ENCODE assay signal across 31 cellular contexts in the genomic region with DNA sequence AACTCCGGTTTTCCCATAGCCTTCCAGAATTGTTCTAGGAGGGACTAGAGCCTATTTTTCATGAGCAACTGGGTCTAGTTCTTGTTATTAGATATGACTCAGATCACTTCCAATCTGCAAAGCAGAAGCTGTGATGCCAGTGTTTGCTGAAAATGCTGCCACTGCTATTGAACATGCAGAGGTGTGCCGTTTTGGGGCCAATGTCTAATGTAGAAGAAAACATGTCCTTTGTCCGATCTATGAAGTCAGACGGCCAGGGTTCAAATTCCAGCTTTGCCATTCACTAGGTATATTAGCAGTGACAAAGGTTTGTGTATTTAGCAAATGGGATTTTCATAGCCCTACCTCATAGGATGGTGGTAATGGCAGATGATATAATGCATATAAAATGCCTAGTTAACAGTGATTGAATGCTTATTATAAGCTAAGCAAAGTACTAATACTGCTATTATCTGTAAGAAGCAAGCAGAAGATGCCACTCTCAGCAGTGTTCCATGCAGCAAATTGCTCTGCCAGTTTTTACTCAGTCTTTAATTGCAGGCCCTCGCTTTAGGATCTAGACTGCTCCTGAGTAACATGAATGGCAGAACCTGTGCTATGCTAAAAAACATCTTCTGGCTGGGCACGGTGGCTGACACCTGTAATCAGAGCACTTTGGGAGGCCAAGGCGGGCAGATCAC. TPM values are rescaled to one million over a fixed set of nuclear protein-coding genes. Genes with fewer than 3 reads are reported as not detected.
DNase-seq lines count a peak whose midpoint lies in the region; ATAC-seq and TF ChIP-seq lines count a peak whose summit lies in the region.
"Had no signal": no experiment of that assay in that cellular context is flagged by ENCODE, and none has a peak within 500 bp of the region (broad histone marks: within the 10 kb centered on the region; RNA-seq: fewer than 3 reads in every experiment).

No MANE protein-coding gene starts in this region.

- no peak overlapping the region for H2BK5ac ChIP-seq in H9 (ENCODE audit: insufficient read length, low read length)

- intact Hi-C loops in body of pancreas (cut with DNase I) (no loop called here), stomach (cut with DNase I; ENCODE audit: low total_unique reads) (no loop called here)

- no peak overlapping the region for H3K9ac ChIP-seq in H9 (ENCODE audit: extremely low read depth, insufficient read length, low read length)
- H3K9ac ChIP-seq: neural progenitor cell had no signal

- no peak overlapping the region for H3K23ac ChIP-seq in H9 (ENCODE audit: insufficient read length, low read depth, low read length)

- WGBS in body of pancreas, 2 donors, result 49 to 56% methylated on average over 7 of the region's 7 CpGs
- WGBS in stomach, 5 donors, result 58 to 77% (median 61%) methylated on average over 7 of the region's 7 CpGs
- no CpG with 5 or more reads among the region's 7 CpGs for WGBS in H9 (ENCODE audit: extremely low coverage, insufficient read length, low lambda C conversion rate)

- H3K27ac ChIP-seq in body of pancreas (peak overlapping the region; percentile 32 to 54 (median 42)), stomach (peak overlapping the region in 4 of 5 donors; percentile 40 to 79 (median 60)), H9 (ENCODE audit: insufficient read length, low read depth, low read length) (no peak overlapping the region)
- H3K27ac ChIP-seq: heart left ventricle, neural progenitor cell, SJCRH30, testis had no signal

- H3K79me1 ChIP-seq in H9 (ENCODE audit: insufficient read depth, low read depth, low read length, poor library complexity, severe bottlenecking), result no peaks in the 10 kb centered on the region

- H3K4me2 ChIP-seq in H9 (ENCODE audit: insufficient read depth, insufficient read length, low read length), result no peak overlapping the region
- H3K4me2 ChIP-seq: neural progenitor cell had no signal

- no peak overlapping the region for H2BK20ac ChIP-seq in H9 (ENCODE audit: low read depth, low read length, poor library complexity, severe bottlenecking)

- ATAC-seq in body of pancreas, result no peak
- ATAC-seq in left lobe of liver, result peak; percentile 82
- ATAC-seq in HG02981 (IDR thresholded peaks at IDR 0.05; ENCODE audit: unreplicated experiment), result no peak
- ATAC-seq: CD8-positive, alpha-beta T cell; heart left ventricle had no signal

- H3K4me1 ChIP-seq in body of pancreas (peaks cover 42% of the 10 kb centered on the region), stomach (peaks cover 0 to 33% (median 16%) of the 10 kb centered on the region in 4 donors), H9 (ENCODE audit: insufficient read depth, low read length) (no peaks in the 10 kb centered on the region)
- H3K4me1 ChIP-seq: BE2C, SJCRH30 had no signal

- no peak overlapping the region for H2AFZ ChIP-seq in H9 (ENCODE audit: low read length)
- H2AFZ ChIP-seq: neural progenitor cell had no signal

- H3K23me2 ChIP-seq in H9 (ENCODE audit: insufficient read length, low read depth, low read length, poor library complexity, severe bottlenecking), result no peaks in the 10 kb centered on the region

- no peak for TF ChIP-seq EP300 in stomach (IDR thresholded peaks at IDR 0.05)

- H3K9me3 ChIP-seq in body of pancreas (no peaks in the 10 kb centered on the region), stomach (no peaks in the 10 kb centered on the region), H9 (ENCODE audit: control insufficient read depth, low read depth, low read length) (no peaks in the 10 kb centered on the region)
- H3K9me3 ChIP-seq: BE2C, heart left ventricle, pancreas, SJCRH30, testis had no signal

- H3K9me3 Mint-ChIP-seq in endothelial cell (ENCODE audit: unreplicated experiment) (no peaks in the 10 kb centered on the region), H9 (peaks cover 2 to 3% of the 10 kb centered on the region in 2 experiments; a peak in 2 of 5 replicates)
- H3K9me3 Mint-ChIP-seq: activated CD4-positive, alpha-beta T cell treated with anti-CD3 and anti-CD28 coated beads, Interleukin-2, amount 10 ng/mL, durations not matched to agents 7 days and 5 days; activated T-cell treated with anti-CD3 and anti-CD28 coated beads, Interleukin-2, amount 50 U/mL, for 24 hours; CD8-positive, alpha-beta T cell had no signal

- no peak overlapping the region for H2AK5ac ChIP-seq in H9 (ENCODE audit: insufficient read length, low read length)

- H3K56ac ChIP-seq in H9 (ENCODE audit: insufficient read length, low read depth, low read length), result no peak overlapping the region

- no peak overlapping the region for H2BK120ac ChIP-seq in H9 (ENCODE audit: low read depth, low read length, poor library complexity, severe bottlenecking)

- TF ChIP-seq CTCF in body of pancreas (IDR thresholded peaks at IDR 0.05), result no peak
- TF ChIP-seq CTCF in stomach (IDR thresholded peaks at IDR 0.05), result no peak
- TF ChIP-seq CTCF in endothelial cell (IDR thresholded peaks at IDR 0.05; ENCODE audit: unreplicated experiment), result no peak
- no peak for TF ChIP-seq CTCF in H9 (conservative IDR thresholded peaks at IDR 0.05)

- no peak overlapping the region for H3T11ph ChIP-seq in H9 (ENCODE audit: low read length)

- H3K4me3 ChIP-seq in body of pancreas (no peak overlapping the region), stomach (no peak overlapping the region)
- H3K4me3 ChIP-seq: heart left ventricle, lung, neural progenitor cell, pancreas, SJCRH30, testis had no signal

- H4K8ac ChIP-seq in H9 (replicated peaks; ENCODE audit: insufficient read length, low read depth, low read length), result no peak overlapping the region

- no peak overlapping the region for H2BK12ac ChIP-seq in H9 (ENCODE audit: insufficient read length, low read depth, low read length)

- no peaks in the 10 kb centered on the region for H3K36me3 ChIP-seq in body of pancreas (replicated peaks in 1 of 2; ENCODE audit: insufficient read depth in 1 of 2, low read depth in 2 of 2)
- H3K36me3 ChIP-seq in stomach, result no peaks in the 10 kb centered on the region
- H3K36me3 ChIP-seq: BE2C, heart left ventricle, neural progenitor cell, pancreas, SJCRH30 had no signal

- no peak for TF ChIP-seq POLR2A in body of pancreas (IDR thresholded peaks at IDR 0.05)
- TF ChIP-seq POLR2A in stomach (IDR thresholded peaks at IDR 0.05), result no peak

- H3K36me3 Mint-ChIP-seq in endothelial cell (ENCODE audit: low read depth, unreplicated experiment), result no peaks in the 10 kb centered on the region
- H3K36me3 Mint-ChIP-seq in H9 (ENCODE audit: insufficient read depth in 1 of 3, low read depth in 3 of 3), result no peaks in the 10 kb centered on the region; a peak in 1 of 7 replicates
- H3K36me3 Mint-ChIP-seq: activated naive CD8-positive, alpha-beta T cell treated with anti-CD3 and anti-CD28 coated beads for 36 hours; CD8-positive, alpha-beta T cell; neural progenitor cell had no signal

- no peak overlapping the region for H4K91ac ChIP-seq in H9 (ENCODE audit: insufficient read length, low read depth, low read length)

- no peak overlapping the region for H2BK15ac ChIP-seq in H9 (ENCODE audit: low read depth, low read length)

- no peak overlapping the region for H4K5ac ChIP-seq in H9 (ENCODE audit: insufficient read length, low read depth, low read length)

- no peak overlapping the region for H3K4me3 Mint-ChIP-seq in endothelial cell (ENCODE audit: unreplicated experiment)
- H3K4me3 Mint-ChIP-seq in H9, result no peak overlapping the region
- H3K4me3 Mint-ChIP-seq: activated CD4-positive, alpha-beta T cell treated with anti-CD3 and anti-CD28 coated beads, Interleukin-2, amount 10 ng/mL, durations not matched to agents 7 days and 5 days; activated naive CD8-positive, alpha-beta T cell treated with anti-CD3 and anti-CD28 coated beads for 36 hours; activated T-cell treated with anti-CD3 and anti-CD28 coated beads, Interleukin-2, amount 50 U/mL, for 24 hours; CD8-positive, alpha-beta T cell; neural progenitor cell had no signal

- no peaks in the 10 kb centered on the region for H4K20me1 ChIP-seq in H9 (ENCODE audit: control insufficient read depth, insufficient read depth, insufficient read length)

- H3K79me2 ChIP-seq in H9 (ENCODE audit: insufficient read depth, low read length), result no peaks in the 10 kb centered on the region

- no peak overlapping the region for H3K4ac ChIP-seq in H9 (ENCODE audit: low read depth, low read length)

- DNase-seq in LoVo (ENCODE audit: low spot score), result peak; percentile 44
- no peak for DNase-seq in body of pancreas
- peak; percentile 90 for DNase-seq in left lobe of liver (ENCODE audit: low spot score)
- peak; percentile 45 for DNase-seq in stomach
- no peak for DNase-seq in endothelial cell (ENCODE audit: low spot score)
- DNase-seq in H9, result no peak
- DNase-seq: activated CD4-positive, alpha-beta T cell treated with anti-CD3 and anti-CD28 coated beads, Interleukin-2, amount 10 ng/mL, durations not matched to agents 7 days and 5 days; activated gamma-delta T cell; activated naive CD8-positive, alpha-beta T cell treated with anti-CD3 and anti-CD28 coated beads for 36 hours; activated T-cell treated with anti-CD3 and anti-CD28 coated beads, Interleukin-2, amount 50 U/mL, for 24 hours; aorta; BE2C; CD8-positive, alpha-beta T cell; effector CD4-positive, alpha-beta T cell; erythroblast; foreskin fibroblast; H7; heart left ventricle; NCI-H1436 treated with DMSO at 0.1 percent for 48 hours; NCI-H748 treated with DMSO at 0.1 percent for 48 hours; pancreas; SJCRH30; stimulated activated CD4-positive, alpha-beta T cell treated with anti-CD3 and anti-CD28 coated beads, Interleukin-1b, Interleukin-23, amount 100 ng/mL, for 48 hours; stimulated activated naive CD4-positive, alpha-beta T cell treated with Interleukin-2 at 50 U/mL for 16 hours; SW 1271; T-helper 9 cell; testis had no signal

- H3K4me1 Mint-ChIP-seq in endothelial cell (ENCODE audit: unreplicated experiment), result no peaks in the 10 kb centered on the region
- H3K4me1 Mint-ChIP-seq in H9, result peaks cover 3 to 4% of the 10 kb centered on the region in 2 experiments
- H3K4me1 Mint-ChIP-seq: activated CD4-positive, alpha-beta T cell treated with anti-CD3 and anti-CD28 coated beads, Interleukin-2, amount 10 ng/mL, durations not matched to agents 7 days and 5 days; activated naive CD8-positive, alpha-beta T cell treated with anti-CD3 and anti-CD28 coated beads for 36 hours had no signal

- H3K27ac Mint-ChIP-seq in endothelial cell (ENCODE audit: unreplicated experiment), result no peak overlapping the region
- H3K27ac Mint-ChIP-seq in H9, result no peak overlapping the region
- H3K27ac Mint-ChIP-seq: activated CD4-positive, alpha-beta T cell treated with anti-CD3 and anti-CD28 coated beads, Interleukin-2, amount 10 ng/mL, durations not matched to agents 7 days and 5 days; activated naive CD8-positive, alpha-beta T cell treated with anti-CD3 and anti-CD28 coated beads for 36 hours; activated T-cell treated with anti-CD3 and anti-CD28 coated beads, Interleukin-2, amount 50 U/mL, for 24 hours; CD8-positive, alpha-beta T cell; neural progenitor cell had no signal

- no peak overlapping the region for H3K18ac ChIP-seq in H9 (ENCODE audit: insufficient read length, low read depth, low read length)

- H3K27me3 Mint-ChIP-seq in endothelial cell (ENCODE audit: unreplicated experiment), result no peaks in the 10 kb centered on the region
- no peaks in the 10 kb centered on the region for H3K27me3 Mint-ChIP-seq in H9 (ENCODE audit: low read depth)
- H3K27me3 Mint-ChIP-seq: activated CD4-positive, alpha-beta T cell treated with anti-CD3 and anti-CD28 coated beads, Interleukin-2, amount 10 ng/mL, durations not matched to agents 7 days and 5 days; activated naive CD8-positive, alpha-beta T cell treated with anti-CD3 and anti-CD28 coated beads for 36 hours had no signal

- H3K27me3 ChIP-seq in body of pancreas (no peaks in the 10 kb centered on the region), stomach (no peaks in the 10 kb centered on the region), H9 (ENCODE audit: insufficient read depth, low read length) (no peaks in the 10 kb centered on the region)
- H3K27me3 ChIP-seq: BE2C, heart left ventricle, neural progenitor cell, pancreas, SJCRH30, testis had no signal

- H3K14ac ChIP-seq in H9 (ENCODE audit: insufficient read depth, low read length), result no peak overlapping the region

RNA-seq across cellular contexts. Expression of gene CXADR, which starts 40.1 kb away (rescaled TPM):
- total RNA-seq in body of pancreas (10 to 100 TPM; 28.8 to 41.9 TPM), left lobe of liver (23.4 TPM), stomach (100 to 1,000 TPM in 1 of 5 donors, 10 to 100 TPM in 3, 1 to 10 TPM in 1; 2.3 to 174 (median 41.6) TPM), endothelial cell (ENCODE audit: unreplicated experiment) (19.4 TPM), H9 (2021) (150 and 152 TPM in 2 replicates)
- polyA plus RNA-seq in stomach, result 10 to 100 TPM; 10.9 to 14.4 (median 13.6) TPM
- total RNA-seq: LHCN-M2 had no signal

Comparison
In these comparisons a context has a peak if more than half of its experiments do, and no peak if none do; other contexts are left out.
1. DNase-seq: peak in LoVo (single experiment), left lobe of liver (single experiment) and stomach (single experiment); none in body of pancreas (0 of 4), endothelial cell (single experiment) and H9 (single experiment).